8 cellular contexts compared by ENCODE assay signal in genomic region chr14:99995700-99996356, GRCh38.
DNase-seq lines count a peak whose midpoint lies in the region; ATAC-seq and TF ChIP-seq lines count a peak whose summit lies in the region.

No MANE protein-coding gene starts in this region.

- H4K20me1 ChIP-seq in DOHH2 (ENCODE audit: control insufficient read depth, insufficient read depth, low read depth, low read length), result 0 out of 2 replicates have a peak, but pooled peaks cover 4% of the 10 kb centered on the region
- H4K20me1 ChIP-seq in SU-DHL-6 (ENCODE audit: low read depth, low read length), result no peaks in the 10 kb centered on the region

- peak; percentile 21 for DNase-seq in activated naive CD8-positive, alpha-beta T cell treated with anti-CD3 and anti-CD28 coated beads, Interleukin-2, amount 50 U/mL, for 16 hours (ENCODE audit: low read depth, low spot score)
- DNase-seq in iPS DF 19.7 (ENCODE audit: low read depth, low spot score), result peak; percentile 69
- DNase-seq in stimulated activated CD4-positive, alpha-beta T cell treated with anti-CD3 and anti-CD28 coated beads, Interleukin-2, amount 100 ng/mL, for 48 hours, result peak; percentile 60 to 69
- no peak for DNase-seq in cerebellar nuclear complex (lab: John Stamatoyannopoulos, UW)

- no peak overlapping the region for H3K9ac ChIP-seq in SU-DHL-6 (ENCODE audit: low read length)

- H3K36me3 ChIP-seq in DOHH2 (ENCODE audit: control insufficient read depth, low read length), result no peaks in the 10 kb centered on the region
- no peaks in the 10 kb centered on the region for H3K36me3 ChIP-seq in SU-DHL-6 (ENCODE audit: low read length)

- no peak overlapping the region for H3K4me2 ChIP-seq in DOHH2 (ENCODE audit: low read length)
- H3K4me2 ChIP-seq in SU-DHL-6 (ENCODE audit: low read depth, low read length, poor library complexity, severe bottlenecking), result no peak overlapping the region

- H3K4me3 ChIP-seq in DOHH2 (ENCODE audit: low read length), result no peak overlapping the region
- H3K4me3 ChIP-seq in SU-DHL-6 (ENCODE audit: insufficient read depth, low read length, poor library complexity, severe bottlenecking), result no peak overlapping the region

- no peak overlapping the region for H2AFZ ChIP-seq in SU-DHL-6 (ENCODE audit: low read depth, low read length, severe bottlenecking)

- TF ChIP-seq CTCF in DOHH2 (IDR thresholded peaks at IDR 0.05; ENCODE audit: low read depth, low read length, poor library complexity, severe bottlenecking) (peak; percentile 92), SU-DHL-6 (IDR thresholded peaks at IDR 0.05; ENCODE audit: insufficient read depth, low read length, poor library complexity, severe bottlenecking) (peak; percentile 77)

- H3F3A ChIP-seq in DOHH2 (ENCODE audit: control insufficient read depth, insufficient read depth), result no peaks in the 10 kb centered on the region
- H3F3A ChIP-seq in SU-DHL-6 (ENCODE audit: insufficient read depth), result no peaks in the 10 kb centered on the region

- no peaks in the 10 kb centered on the region for H3K9me3 ChIP-seq in DOHH2 (ENCODE audit: control insufficient read depth, insufficient read depth, low read length)
- H3K9me3 ChIP-seq in SU-DHL-6 (ENCODE audit: insufficient read depth, low read length), result no peaks in the 10 kb centered on the region

- H3K27me3 ChIP-seq in DOHH2 (ENCODE audit: control insufficient read depth, low read length) (0 out of 2 replicates have a peak, but pooled peaks cover 2% of the 10 kb centered on the region), SU-DHL-6 (ENCODE audit: low read length) (no peaks in the 10 kb centered on the region)

- peaks cover 4% of the 10 kb centered on the region for H3K79me2 ChIP-seq in DOHH2 (ENCODE audit: control insufficient read depth, low read length)
- no peaks in the 10 kb centered on the region for H3K79me2 ChIP-seq in SU-DHL-6 (ENCODE audit: insufficient read depth, low read length)

- ATAC-seq in GM21367 (IDR thresholded peaks at IDR 0.05; ENCODE audit: unreplicated experiment) (peak; percentile 100), HG03571 (IDR thresholded peaks at IDR 0.05; ENCODE audit: unreplicated experiment) (peak; percentile 99)

- H3K27ac ChIP-seq in DOHH2 (ENCODE audit: low read depth, low read length), result no peak overlapping the region
- H3K27ac ChIP-seq in SU-DHL-6 (ENCODE audit: low read depth, low read length), result no peak overlapping the region

- H3K9me2 ChIP-seq in DOHH2 (replicated peaks; ENCODE audit: control insufficient read depth, low read length) (no peaks in the 10 kb centered on the region), SU-DHL-6 (replicated peaks; ENCODE audit: insufficient read depth, low read length) (no peaks in the 10 kb centered on the region)

- peaks cover 5% of the 10 kb centered on the region for H3K4me1 ChIP-seq in DOHH2 (ENCODE audit: control insufficient read depth, low read length)

Comparison
In these comparisons a context has a peak if more than half of its experiments do, and no peak if none do; other contexts are left out.
1. DNase-seq: peak in activated naive CD8-positive, alpha-beta T cell treated with anti-CD3 and anti-CD28 coated beads, Interleukin-2, amount 50 U/mL, for 16 hours (single experiment), iPS DF 19.7 (single experiment) and stimulated activated CD4-positive, alpha-beta T cell treated with anti-CD3 and anti-CD28 coated beads, Interleukin-2, amount 100 ng/mL, for 48 hours (2 of 2); none in cerebellar nuclear complex (0 of 2).